Comparison of ENCODE assay signal across 8 cellular contexts in genomic region chr4:98994474-98995182, GRCh38. TPM values are rescaled to one million over a fixed set of nuclear protein-coding genes. Genes with fewer than 3 reads are reported as not detected.
DNase-seq lines count a peak whose midpoint lies in the region; ATAC-seq, FAIRE-seq and TF ChIP-seq lines count a peak whose summit lies in the region.

No MANE protein-coding gene starts in this region.

- peaks cover 27% of the 10 kb centered on the region for H3K4me1 ChIP-seq in HepG2 (ENCODE audit: insufficient read depth, low read length)

- TF ChIP-seq CTCF in AG04450 (IDR thresholded peaks at IDR 0.05; ENCODE audit: low read depth, low read length) (no peak), astrocyte of the cerebellum (IDR thresholded peaks at IDR 0.05; ENCODE audit: low read depth, low read length, missing control alignments) (no peak), HepG2 (CRISPR knock-in tag; IDR thresholded peaks at IDR 0.05) (no peak), type B pancreatic cell (conservative IDR thresholded peaks at IDR 0.05) (no peak)

- peaks cover 22% of the 10 kb centered on the region for H4K20me1 ChIP-seq in HepG2 (ENCODE audit: insufficient read depth, low read length)

- H3K27me3 Mint-ChIP-seq in type B pancreatic cell, result no peaks in the 10 kb centered on the region

- TF ChIP-seq RAD21 in HepG2 (CRISPR knock-in tag; IDR thresholded peaks at IDR 0.05), result no peak

- WGBS in HepG2 (ENCODE audit: low lambda C conversion rate), result 5% methylated on average over 17 of the region's 17 CpGs

- ATAC-seq in HepG2 (peak; percentile 18), GM19467 (IDR thresholded peaks at IDR 0.05; ENCODE audit: unreplicated experiment) (no peak)

- DNase-seq in AG04450 (ENCODE audit: low read depth, low spot score) (no peak), HT-29 (ENCODE audit: low spot score) (peak; percentile 23), astrocyte of the cerebellum (ENCODE audit: low read depth) (no peak), HepG2 (ENCODE audit: low spot score) (peak; percentile 45), type B pancreatic cell (ENCODE audit: extremely low spot score, unreplicated experiment) (no peak), NCI-H1930 (lab: John Stamatoyannopoulos, UW) (no peak), NCI-H2227 treated with DMSO at 0.1 percent for 48 hours (lab: John Stamatoyannopoulos, UW) (no peak)

- peak; percentile 64 for FAIRE-seq in HepG2 (lab: Jason Lieb, UNC)

- H3K9me3 ChIP-seq in AG04450 (ENCODE audit: control insufficient read depth, insufficient read depth, low read length) (no peaks in the 10 kb centered on the region; the same call in 1 of the 2 replicates), HepG2 (ENCODE audit: low read length) (no peaks in the 10 kb centered on the region)

- BruUV-seq in HepG2 (replicated peaks; lab: Mats Ljungman, UMichigan), result TSS peak; percentile 66

- TF ChIP-seq POLR2A in HepG2 (IDR thresholded peaks at IDR 0.05; ENCODE audit: insufficient read depth in 1 of 2, low read depth in 2 of 2, low read length in 2 of 2), result no peak

- intact Hi-C loops in HepG2 (cut with micrococcal nuclease; ENCODE audit: unreplicated experiment), result loop anchor here (1.0 to 2.0 kb wide), 6 partner anchors 62 to 469 kb away; partner anchors contain the start of gene EIF4E

- H3K27me3 ChIP-seq in AG04450 (ENCODE audit: control insufficient read depth, insufficient read depth, low read length) (no peaks in the 10 kb centered on the region), HepG2 (ENCODE audit: control insufficient read depth in 1 of 2, insufficient read depth in 2 of 2, low read length in 2 of 2) (no peaks in the 10 kb centered on the region; a peak in 1 of 5 replicates)

- H3K36me3 ChIP-seq in HepG2 (replicated peaks in 1 of 2; ENCODE audit: control insufficient read depth in 1 of 2, insufficient read depth in 2 of 2, low read length in 2 of 2), result no peaks in the 10 kb centered on the region

- H3K4me3 Mint-ChIP-seq in type B pancreatic cell, result peak overlapping the region; percentile 94

- peaks cover 23% of the 10 kb centered on the region for H3K4me1 Mint-ChIP-seq in type B pancreatic cell (ENCODE audit: unreplicated experiment)

- in situ Hi-C loops in astrocyte of the cerebellum (cut with HindIII; ENCODE audit: low sequenced_read_pairs) (no loop called here), HepG2 (cut with HindIII; ENCODE audit: extremely low pct_ligation_motif_present, low pct_unique_long_range_greater_than_20kb) (loop anchor here (5.0 kb wide), 1 partner anchor 53 kb away; no protein-coding TSS in a partner anchor)

- H3K4me3 ChIP-seq in AG04450 (ENCODE audit: low read depth, low read length), result peak overlapping the region; percentile 65
- H3K4me3 ChIP-seq in astrocyte of the cerebellum (ENCODE audit: low read depth, low read length), result peak overlapping the region; percentile 52
- H3K4me3 ChIP-seq in HepG2 (replicated peaks in 1 of 3; ENCODE audit: insufficient read depth in 1 of 3, low read depth in 2 of 3, low read length in 3 of 3), result peak overlapping the region; percentile 53 to 81 (median 69)

- no peak for TF ChIP-seq EP300 in HepG2 (IDR thresholded peaks at IDR 0.05; ENCODE audit: low read depth in 2 of 2, low read length in 2 of 2)
- TF ChIP-seq EP300 in HepG2 (CRISPR knock-in tag; IDR thresholded peaks at IDR 0.05; ENCODE audit: borderline replicate concordance), result no peak

- H2AFZ ChIP-seq in HepG2 (ENCODE audit: low read length), result peak overlapping the region; percentile 74

- H3K9ac ChIP-seq in HepG2 (ENCODE audit: insufficient read depth, low read depth, low read length), result peak overlapping the region; percentile 70

- POLR2A ChIA-PET in AG04450 (lab: Yijun Ruan, JAX) (interaction anchor here (0.5 to 1.8 kb wide), 6 partner anchors 61 to 853 kb away, joined by 4 to 15 read pairs (median 6); partner anchors contain the start of genes ADH5, EIF4E and RAP1GDS1), HepG2 (lab: Yijun Ruan, JAX) (interaction anchor here (0.6 to 3.1 kb wide), 18 partner anchors 9 to 569 kb away, joined by 3 to 31 read pairs (median 4); partner anchors contain the start of genes ADH4, ADH5, ADH6 and EIF4E)

- CTCF ChIA-PET in AG04450 (lab: Charles Lee), result interaction anchor here (0.5 to 2.7 kb wide), 51 partner anchors 8 to 865 kb away, joined by 3 to 37 read pairs (median 3); partner anchors contain the start of genes ADH5 and STPG2
- CTCF ChIA-PET in HepG2 (lab: Yijun Ruan, JAX; ENCODE audit: low intra/inter-chr PET ratio, low total read pairs), result interaction anchor here (0.7 to 3.2 kb wide), 3 partner anchors 61 to 469 kb away, joined by 3 to 22 read pairs (median 3); no protein-coding TSS in a partner anchor

- no peaks in the 10 kb centered on the region for H3K9me3 Mint-ChIP-seq in type B pancreatic cell

- peaks cover 35% of the 10 kb centered on the region for H3K79me2 ChIP-seq in HepG2 (ENCODE audit: insufficient read depth, low read length)

- peak overlapping the region; percentile 77 for H3K27ac ChIP-seq in AG04450 (ENCODE audit: low read depth, low read length)
- peak overlapping the region; percentile 70 for H3K27ac ChIP-seq in HepG2 (ENCODE audit: extremely low read length, insufficient read depth, low read length)

- peak overlapping the region; percentile 96 for H3K4me2 ChIP-seq in HepG2 (ENCODE audit: low read depth, low read length)

- no peaks in the 10 kb centered on the region for H3K36me3 Mint-ChIP-seq in type B pancreatic cell

- peak overlapping the region; percentile 95 for H3K27ac Mint-ChIP-seq in type B pancreatic cell

TF ChIP-seq in HepG2, 621 proteins besides CTCF, POLR2A, EP300 and RAD21 (continues in another document):
- TF ChIP-seq ZIK1 (CRISPR knock-in tag; IDR thresholded peaks at IDR 0.05; ENCODE audit: borderline replicate concordance, low read depth), result no peak
- TF ChIP-seq TAF1 (CRISPR knock-in tag; IDR thresholded peaks at IDR 0.05), result no peak
- TF ChIP-seq ZNF687 (CRISPR knock-in tag; IDR thresholded peaks at IDR 0.05), result no peak
- 0 out of 2 replicates have a peak, but pooled peaks have one; percentile 14 for TF ChIP-seq ZNF3 (CRISPR knock-in tag; IDR thresholded peaks at IDR 0.05)

RNA-seq across cellular contexts. Expression of gene METAP1, which starts 0.9 kb away (rescaled TPM):
- polyA plus RNA-seq in AG04450 (2011; rRNA removed), result 58.4 and 74.0 TPM in 2 replicates
- 45.1 and 47.3 TPM in 2 replicates for polyA minus RNA-seq in AG04450 (2011; rRNA and poly(A)+ RNA removed)
- total RNA-seq in HT-29 (2014; rRNA removed; shearing (Covaris generic)), result 55.3 and 60.0 TPM in 2 replicates
- 44.9 and 64.9 TPM in 2 replicates for total RNA-seq in HepG2 (2016; rRNA removed; fragmentation: Illumina TruSeq; extraction: Trizol)
- 8.5 and 8.7 TPM in 2 replicates for total RNA-seq in HepG2 (2016; cell fraction: cytosol; rRNA removed; fragmentation: Illumina TruSeq; extraction: Trizol; ENCODE audit: low read depth)
- 45.2 and 57.5 TPM in 2 replicates for total RNA-seq in HepG2 (2016; cell fraction: insoluble cytoplasmic fraction; rRNA removed; fragmentation: Illumina TruSeq; extraction: Trizol)
- total RNA-seq in HepG2 (2016; cell fraction: membrane; rRNA removed; fragmentation: Illumina TruSeq; extraction: Trizol), result 25.3 and 33.1 TPM in 2 replicates
- 45.5 and 49.9 TPM in 2 replicates for total RNA-seq in HepG2 (2016; cell fraction: nucleus; rRNA removed; fragmentation: Illumina TruSeq; extraction: Trizol)
- 39.1 and 53.5 TPM in 2 replicates for polyA plus RNA-seq in HepG2 (2011; rRNA removed)
- polyA plus RNA-seq in HepG2 (2011; cell fraction: cytosol; rRNA removed), result 34.1 and 44.5 TPM in 2 replicates
- polyA plus RNA-seq in HepG2 (2011; cell fraction: nucleus; rRNA removed), result 33.0 and 39.6 TPM in 2 replicates
- polyA plus RNA-seq in HepG2 (2012), result 72.1 and 96.8 TPM in 2 replicates
- polyA plus RNA-seq in HepG2 (2016; cell fraction: cytosol; fragmentation: Illumina TruSeq; extraction: Trizol; ENCODE audit: low read depth), result 5.6 and 11.0 TPM in 2 replicates
- polyA plus RNA-seq in HepG2 (2016; cell fraction: insoluble cytoplasmic fraction; fragmentation: Illumina TruSeq; extraction: Trizol; ENCODE audit: low read depth), result 71.3 and 71.6 TPM in 2 replicates
- polyA plus RNA-seq in HepG2 (2016; cell fraction: membrane; fragmentation: Illumina TruSeq; extraction: Trizol; ENCODE audit: low read depth), result 21.0 and 26.3 TPM in 2 replicates
- polyA plus RNA-seq in HepG2 (2016; cell fraction: nucleus; fragmentation: Illumina TruSeq; extraction: Trizol; ENCODE audit: insufficient read depth, low read depth), result 63.4 and 65.6 TPM in 2 replicates
- polyA minus RNA-seq in HepG2 (2011; rRNA and poly(A)+ RNA removed; ENCODE audit: low replicate concordance), result 59.9 and 94.0 TPM in 2 replicates
- 41.7 and 52.1 TPM in 2 replicates for polyA minus RNA-seq in HepG2 (2011; cell fraction: cytosol; rRNA and poly(A)+ RNA removed)
- polyA minus RNA-seq in HepG2 (2011; cell fraction: nucleus; rRNA and poly(A)+ RNA removed), result 85.4 and 89.1 TPM in 2 replicates
- total RNA-seq in type B pancreatic cell (ENCODE audit: low replicate concordance), result 42.9 and 43.1 TPM in 2 replicates

Comparison
In these comparisons a context has a peak if more than half of its experiments do, and no peak if none do; other contexts are left out.
1. DNase-seq: peak in HT-29 (single experiment) and HepG2 (single experiment); none in AG04450 (single experiment), astrocyte of the cerebellum (single experiment), type B pancreatic cell (single experiment), NCI-H1930 (0 of 2) and NCI-H2227 treated with DMSO at 0.1 percent for 48 hours (single experiment).
2. Peak in every context shown above with its lines, with median percentiles within 50 percentile points of each other: H3K4me3 ChIP-seq.